3 cellular contexts compared by ENCODE assay signal in genomic region chr10:109962247-109962646, GRCh38.
TF ChIP-seq lines count a peak whose summit lies in the region.

No MANE protein-coding gene starts in this region.

TF ChIP-seq in SK-N-SH, 30 proteins besides CTCF, POLR2A, EP300 and RAD21:
- TF ChIP-seq GABPA (IDR thresholded peaks at IDR 0.05; ENCODE audit: low read depth) (no peak), USF2 (IDR thresholded peaks at IDR 0.05; ENCODE audit: borderline replicate concordance, low read depth, low read length) (no peak), PBX3 (IDR thresholded peaks at IDR 0.05) (peak; percentile 62), TCF12 (IDR thresholded peaks at IDR 0.05) (0 out of 2 replicates have a peak, but pooled peaks have one; percentile 21), CHD2 (IDR thresholded peaks at IDR 0.05; ENCODE audit: low read length, partially characterized antibody) (no peak), TEAD4 (IDR thresholded peaks at IDR 0.05; ENCODE audit: borderline replicate concordance, insufficient read depth) (no peak), TAF1 (IDR thresholded peaks at IDR 0.05; ENCODE audit: borderline replicate concordance, low read depth, low read length) (no peak), REST (IDR thresholded peaks at IDR 0.05; ENCODE audit: low read depth, low read length) (no peak), RXRA (IDR thresholded peaks at IDR 0.05; ENCODE audit: borderline replicate concordance, low read depth) (no peak)
- TF ChIP-seq, protein P1, sequence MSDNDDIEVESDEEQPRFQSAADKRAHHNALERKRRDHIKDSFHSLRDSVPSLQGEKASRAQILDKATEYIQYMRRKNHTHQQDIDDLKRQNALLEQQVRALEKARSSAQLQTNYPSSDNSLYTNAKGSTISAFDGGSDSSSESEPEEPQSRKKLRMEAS (IDR thresholded peaks at IDR 0.05; ENCODE audit: low read depth) = no peak

TF ChIP-seq in SK-N-SH treated with all-trans-retinoic acid at 6 μM for 48 hours, 23 proteins besides CTCF, POLR2A, EP300 and RAD21 (continues in another document):
- TF ChIP-seq ESRRG (CRISPR knock-in tag; IDR thresholded peaks at IDR 0.05) = no peak
- TF ChIP-seq, protein P2, sequence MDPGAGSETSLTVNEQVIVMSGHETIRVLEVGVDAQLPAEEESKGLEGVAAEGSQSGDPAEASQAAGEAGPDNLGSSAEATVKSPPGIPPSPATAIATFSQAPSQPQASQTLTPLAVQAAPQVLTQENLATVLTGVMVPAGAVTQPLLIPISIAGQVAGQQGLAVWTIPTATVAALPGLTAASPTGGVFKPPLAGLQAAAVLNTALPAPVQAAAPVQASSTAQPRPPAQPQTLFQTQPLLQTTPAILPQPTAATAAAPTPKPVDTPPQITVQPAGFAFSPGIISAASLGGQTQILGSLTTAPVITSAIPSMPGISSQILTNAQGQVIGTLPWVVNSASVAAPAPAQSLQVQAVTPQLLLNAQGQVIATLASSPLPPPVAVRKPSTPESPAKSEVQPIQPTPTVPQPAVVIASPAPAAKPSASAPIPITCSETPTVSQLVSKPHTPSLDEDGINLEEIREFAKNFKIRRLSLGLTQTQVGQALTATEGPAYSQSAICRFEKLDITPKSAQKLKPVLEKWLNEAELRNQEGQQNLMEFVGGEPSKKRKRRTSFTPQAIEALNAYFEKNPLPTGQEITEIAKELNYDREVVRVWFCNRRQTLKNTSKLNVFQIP (CRISPR knock-in tag; IDR thresholded peaks at IDR 0.05; ENCODE audit: borderline replicate concordance, low read depth) = no peak
- TF ChIP-seq, protein P3, sequence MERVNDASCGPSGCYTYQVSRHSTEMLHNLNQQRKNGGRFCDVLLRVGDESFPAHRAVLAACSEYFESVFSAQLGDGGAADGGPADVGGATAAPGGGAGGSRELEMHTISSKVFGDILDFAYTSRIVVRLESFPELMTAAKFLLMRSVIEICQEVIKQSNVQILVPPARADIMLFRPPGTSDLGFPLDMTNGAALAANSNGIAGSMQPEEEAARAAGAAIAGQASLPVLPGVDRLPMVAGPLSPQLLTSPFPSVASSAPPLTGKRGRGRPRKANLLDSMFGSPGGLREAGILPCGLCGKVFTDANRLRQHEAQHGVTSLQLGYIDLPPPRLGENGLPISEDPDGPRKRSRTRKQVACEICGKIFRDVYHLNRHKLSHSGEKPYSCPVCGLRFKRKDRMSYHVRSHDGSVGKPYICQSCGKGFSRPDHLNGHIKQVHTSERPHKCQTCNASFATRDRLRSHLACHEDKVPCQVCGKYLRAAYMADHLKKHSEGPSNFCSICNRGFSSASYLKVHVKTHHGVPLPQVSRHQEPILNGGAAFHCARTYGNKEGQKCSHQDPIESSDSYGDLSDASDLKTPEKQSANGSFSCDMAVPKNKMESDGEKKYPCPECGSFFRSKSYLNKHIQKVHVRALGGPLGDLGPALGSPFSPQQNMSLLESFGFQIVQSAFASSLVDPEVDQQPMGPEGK (CRISPR knock-in tag; IDR thresholded peaks at IDR 0.05; ENCODE audit: borderline replicate concordance) = no peak
- no peak for TF ChIP-seq ARNTL (CRISPR knock-in tag; IDR thresholded peaks at IDR 0.05; ENCODE audit: borderline replicate concordance, low read depth)
- no peak for TF ChIP-seq TOX (CRISPR knock-in tag; IDR thresholded peaks at IDR 0.05; ENCODE audit: borderline replicate concordance)
- no peak for TF ChIP-seq RARB (CRISPR knock-in tag; IDR thresholded peaks at IDR 0.05)
- TF ChIP-seq ZFP30 (CRISPR knock-in tag; IDR thresholded peaks at IDR 0.05) = no peak
- TF ChIP-seq ZNF70 (CRISPR knock-in tag; IDR thresholded peaks at IDR 0.05) = no peak
- TF ChIP-seq ZC3H10 (CRISPR knock-in tag; IDR thresholded peaks at IDR 0.05) = no peak
- no peak for TF ChIP-seq CREB5 (CRISPR knock-in tag; IDR thresholded peaks at IDR 0.05; ENCODE audit: low read depth)
- no peak for TF ChIP-seq PPARA (CRISPR knock-in tag; IDR thresholded peaks at IDR 0.05; ENCODE audit: borderline replicate concordance)
- TF ChIP-seq, protein P4, sequence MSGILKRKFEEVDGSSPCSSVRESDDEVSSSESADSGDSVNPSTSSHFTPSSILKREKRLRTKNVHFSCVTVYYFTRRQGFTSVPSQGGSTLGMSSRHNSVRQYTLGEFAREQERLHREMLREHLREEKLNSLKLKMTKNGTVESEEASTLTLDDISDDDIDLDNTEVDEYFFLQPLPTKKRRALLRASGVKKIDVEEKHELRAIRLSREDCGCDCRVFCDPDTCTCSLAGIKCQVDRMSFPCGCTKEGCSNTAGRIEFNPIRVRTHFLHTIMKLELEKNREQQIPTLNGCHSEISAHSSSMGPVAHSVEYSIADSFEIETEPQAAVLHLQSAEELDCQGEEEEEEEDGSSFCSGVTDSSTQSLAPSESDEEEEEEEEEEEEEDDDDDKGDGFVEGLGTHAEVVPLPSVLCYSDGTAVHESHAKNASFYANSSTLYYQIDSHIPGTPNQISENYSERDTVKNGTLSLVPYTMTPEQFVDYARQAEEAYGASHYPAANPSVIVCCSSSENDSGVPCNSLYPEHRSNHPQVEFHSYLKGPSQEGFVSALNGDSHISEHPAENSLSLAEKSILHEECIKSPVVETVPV (CRISPR knock-in tag; IDR thresholded peaks at IDR 0.05) = no peak
- no peak for TF ChIP-seq ISL1 (CRISPR knock-in tag; IDR thresholded peaks at IDR 0.05)
- no peak for TF ChIP-seq ZFP3 (CRISPR knock-in tag; IDR thresholded peaks at IDR 0.05)
- TF ChIP-seq ZNF8 (CRISPR knock-in tag; IDR thresholded peaks at IDR 0.05) = no peak
- TF ChIP-seq BACH2 (CRISPR knock-in tag; IDR thresholded peaks at IDR 0.05; ENCODE audit: borderline replicate concordance) = no peak
- no peak for TF ChIP-seq ZNF565 (CRISPR knock-in tag; conservative IDR thresholded peaks at IDR 0.05; ENCODE audit: low read depth)
- no peak for TF ChIP-seq OSR1 (CRISPR knock-in tag; IDR thresholded peaks at IDR 0.05)
- TF ChIP-seq TCF4 (CRISPR knock-in tag; IDR thresholded peaks at IDR 0.05; ENCODE audit: borderline replicate concordance) = no peak

TF ChIP-seq in K562, 482 proteins besides CTCF, POLR2A, EP300 and RAD21:
- TF ChIP-seq PKNOX1 (IDR thresholded peaks at IDR 0.05) = peak; percentile 27; the same call in 1 of the 2 replicates
- no peak for TF ChIP-seq FOSL1 (tag; conservative IDR thresholded peaks at IDR 0.05)
- peak; percentile 6 for TF ChIP-seq MEIS2 (IDR thresholded peaks at IDR 0.05; ENCODE audit: partially characterized antibody)
- no peak for TF ChIP-seq IFI16 (CRISPR knock-in tag; IDR thresholded peaks at IDR 0.05)
